In genomic region chr14:58637040-58637390, GRCh38 we compare ENCODE assay signal across 1 cellular context.
TF ChIP-seq lines count a peak whose summit lies in the region.

No MANE protein-coding gene starts in this region.

TF ChIP-seq in IMR-90, 13 proteins besides CTCF, POLR2A, EP300 and RAD21 (continued from another document):
- TF ChIP-seq BHLHE40 (IDR thresholded peaks at IDR 0.05; ENCODE audit: low read depth, low read length) (no peak), CHD1 (IDR thresholded peaks at IDR 0.05; ENCODE audit: low read depth, low read length) (no peak), ELK1 (IDR thresholded peaks at IDR 0.05; ENCODE audit: borderline replicate concordance, low read depth, low read length) (no peak)
